Comparison of ENCODE assay signal across 8 cellular contexts in the genomic region with DNA sequence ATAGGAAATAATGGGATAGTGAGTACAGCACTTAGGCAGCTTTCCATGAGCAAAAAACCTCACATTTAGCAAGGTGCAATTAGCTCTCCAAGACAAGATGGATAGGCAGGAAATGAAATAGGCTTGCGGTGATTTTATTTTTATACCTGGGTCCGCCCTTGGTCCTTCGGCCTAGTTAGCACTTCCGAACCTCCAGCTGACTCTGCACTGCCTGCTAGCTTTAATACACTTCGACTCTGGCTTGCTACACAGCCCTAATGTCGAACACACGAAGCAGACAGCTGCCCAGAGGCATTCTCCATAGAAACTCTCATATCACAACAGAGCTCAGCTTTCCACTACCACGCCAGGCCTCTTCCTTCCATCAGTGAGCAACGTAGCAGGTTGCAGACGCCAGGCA.
"Had no signal": no experiment of that assay in that cellular context is flagged by ENCODE, and none has a peak within 500 bp of the region (broad histone marks: within the 10 kb centered on the region; RNA-seq: fewer than 3 reads in every experiment).

No MANE protein-coding gene starts in this region.

- H3K9ac ChIP-seq: GM23248 had no signal

- H3K27ac ChIP-seq: GM23248 had no signal

- ATAC-seq: HCT116, K562 had no signal

- H3K9me3 ChIP-seq: HAP-1 had no signal

- H3K4me3 ChIP-seq: GM23248, HAP-1, K562 had no signal

- H3K4me1 ChIP-seq: HAP-1 had no signal

- H3K4me3 Mint-ChIP-seq: HFFc6 had no signal

- DNase-seq: GM23248, GOT3, H7, HFFc6, IMR-90 had no signal

- H3K36me3 ChIP-seq: HAP-1 had no signal

- H2AFZ ChIP-seq: GM23248 had no signal

- H3K27ac Mint-ChIP-seq: HFFc6 had no signal
